In the genomic region with DNA sequence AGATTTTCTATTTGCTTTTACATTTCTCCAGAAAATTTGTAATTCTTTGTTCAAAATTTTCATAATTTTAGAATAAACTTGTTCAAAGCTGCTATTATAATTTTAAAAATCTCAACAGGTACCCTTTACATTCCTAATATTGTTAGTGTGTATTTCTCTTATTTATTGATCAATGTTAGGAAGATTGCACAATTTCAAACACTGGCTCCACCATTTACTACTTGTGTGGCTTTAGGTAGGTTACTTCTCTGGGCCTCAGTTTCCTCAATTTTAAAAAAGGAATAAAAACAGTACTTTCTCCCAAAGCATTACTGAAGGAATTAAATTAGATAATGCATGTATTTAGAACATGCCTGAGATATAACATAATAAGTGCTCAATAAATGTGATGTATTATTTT, we compare ENCODE assay signal across 1 cellular context.
TF ChIP-seq lines count a peak whose summit lies in the region.

No MANE protein-coding gene starts in this region.

TF ChIP-seq in HepG2, 621 proteins besides CTCF, POLR2A, EP300 and RAD21 (continued from another document):
- TF ChIP-seq, protein P1, sequence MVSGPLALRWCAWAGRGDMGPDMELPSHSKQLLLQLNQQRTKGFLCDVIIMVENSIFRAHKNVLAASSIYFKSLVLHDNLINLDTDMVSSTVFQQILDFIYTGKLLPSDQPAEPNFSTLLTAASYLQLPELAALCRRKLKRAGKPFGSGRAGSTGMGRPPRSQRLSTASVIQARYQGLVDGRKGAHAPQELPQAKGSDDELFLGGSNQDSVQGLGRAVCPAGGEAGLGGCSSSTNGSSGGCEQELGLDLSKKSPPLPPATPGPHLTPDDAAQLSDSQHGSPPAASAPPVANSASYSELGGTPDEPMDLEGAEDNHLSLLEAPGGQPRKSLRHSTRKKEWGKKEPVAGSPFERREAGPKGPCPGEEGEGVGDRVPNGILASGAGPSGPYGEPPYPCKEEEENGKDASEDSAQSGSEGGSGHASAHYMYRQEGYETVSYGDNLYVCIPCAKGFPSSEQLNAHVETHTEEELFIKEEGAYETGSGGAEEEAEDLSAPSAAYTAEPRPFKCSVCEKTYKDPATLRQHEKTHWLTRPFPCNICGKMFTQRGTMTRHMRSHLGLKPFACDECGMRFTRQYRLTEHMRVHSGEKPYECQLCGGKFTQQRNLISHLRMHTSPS (CRISPR knock-in tag; IDR thresholded peaks at IDR 0.05; ENCODE audit: low read depth) = no peak
